26 cellular contexts compared by ENCODE assay signal in the genomic region with DNA sequence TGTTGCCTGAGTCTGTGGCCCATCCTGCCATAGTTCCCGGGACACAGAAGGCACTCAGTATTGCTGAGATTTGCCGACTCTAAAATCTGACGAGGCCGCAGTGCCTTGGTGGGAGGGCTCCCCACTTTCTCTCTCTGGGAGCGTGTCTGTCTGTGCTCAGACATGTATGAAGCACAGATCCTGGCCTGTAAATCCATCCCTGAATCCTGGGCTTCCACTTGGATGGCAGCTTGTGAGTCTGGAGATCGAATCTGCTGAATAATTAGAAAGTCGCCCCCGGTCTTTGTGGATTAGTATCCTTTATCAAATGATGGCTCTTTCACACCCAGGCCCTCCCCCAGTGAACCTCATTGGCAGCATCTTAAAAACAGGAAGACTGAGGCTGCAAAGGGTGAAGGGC. TPM values are rescaled to one million over a fixed set of nuclear protein-coding genes. Genes with fewer than 3 reads are reported as not detected.
DNase-seq lines count a peak whose midpoint lies in the region; ATAC-seq and TF ChIP-seq lines count a peak whose summit lies in the region.
"Had no signal": no experiment of that assay in that cellular context is flagged by ENCODE, and none has a peak within 500 bp of the region (broad histone marks: within the 10 kb centered on the region; RNA-seq: fewer than 3 reads in every experiment).

No MANE protein-coding gene starts in this region.

- H3K27ac ChIP-seq in Peyer's patch (peak overlapping the region in 3 of 4 donors; percentile 8 to 62 (median 60)), neural progenitor cell (no peak overlapping the region), endodermal cell (ENCODE audit: low read depth, low read length) (no peak overlapping the region)
- H3K27ac ChIP-seq: C4-2B, hepatocyte, neutrophil, PC-9, prostate gland, testis, vagina had no signal

- H3K4me1 ChIP-seq in Peyer's patch (no peaks in the 10 kb centered on the region), neural progenitor cell (no peaks in the 10 kb centered on the region), endodermal cell (ENCODE audit: control insufficient read depth, insufficient read depth, low read length) (no peaks in the 10 kb centered on the region)
- H3K4me1 ChIP-seq: prostate gland, vagina had no signal

- H3K36me3 Mint-ChIP-seq in activated T-cell treated with anti-CD3 and anti-CD28 coated beads, Interleukin-2, amount 50 U/mL, for 4 hours (ENCODE audit: insufficient read depth): peaks cover 29% of the 10 kb centered on the region
- peaks cover 65% of the 10 kb centered on the region for H3K36me3 Mint-ChIP-seq in activated naive CD8-positive, alpha-beta T cell treated with anti-CD3 and anti-CD28 coated beads for 36 hours
- H3K36me3 Mint-ChIP-seq in neural progenitor cell (no peaks in the 10 kb centered on the region), endodermal cell (ENCODE audit: low read depth) (no peaks in the 10 kb centered on the region)

- H3K4me3 Mint-ChIP-seq in activated T-cell treated with anti-CD3 and anti-CD28 coated beads, Interleukin-2, amount 50 U/mL, for 4 hours: peak overlapping the region; percentile 53
- H3K4me3 Mint-ChIP-seq in activated naive CD8-positive, alpha-beta T cell treated with anti-CD3 and anti-CD28 coated beads for 36 hours: peak overlapping the region; percentile 26
- H3K4me3 Mint-ChIP-seq in neural progenitor cell (no peak overlapping the region), endodermal cell (no peak overlapping the region)
- H3K4me3 Mint-ChIP-seq: H9 had no signal

- H3K4me3 ChIP-seq in Peyer's patch (no peak overlapping the region), neural progenitor cell (no peak overlapping the region), endodermal cell (ENCODE audit: low read length) (no peak overlapping the region)
- H3K4me3 ChIP-seq: hepatocyte, MG63, PC-9, prostate gland, testis, vagina had no signal

- peaks cover 4% of the 10 kb centered on the region for H3F3A ChIP-seq in neural progenitor cell (ENCODE audit: low read depth)

- 94 to 97% methylated on average over 7 to 8 of the region's 8 CpGs for WGBS in endodermal cell (ENCODE audit: insufficient coverage in 1 of 2, insufficient read length in 1 of 2), 2 experiments

- TF ChIP-seq CTCF in Peyer's patch (IDR thresholded peaks at IDR 0.05) (no peak), neural progenitor cell (IDR thresholded peaks at IDR 0.05) (no peak), endodermal cell (conservative IDR thresholded peaks at IDR 0.05) (no peak)

- H3K36me3 ChIP-seq in Peyer's patch: no peaks in the 10 kb centered on the region
- H3K36me3 ChIP-seq in neural progenitor cell: no peaks in the 10 kb centered on the region
- no peaks in the 10 kb centered on the region for H3K36me3 ChIP-seq in endodermal cell (ENCODE audit: control insufficient read depth, insufficient read depth, low read length)
- H3K36me3 ChIP-seq: MG63, neutrophil, prostate gland, vagina had no signal

- no peaks in the 10 kb centered on the region for H4K20me1 ChIP-seq in neural progenitor cell (ENCODE audit: low read depth)

- ATAC-seq in activated T-cell treated with anti-CD3 and anti-CD28 coated beads, Interleukin-2, amount 50 U/mL, for 4 hours: no peak
- ATAC-seq in GM21515 (IDR thresholded peaks at IDR 0.05; ENCODE audit: unreplicated experiment) (no peak), HG03135 (IDR thresholded peaks at IDR 0.05; ENCODE audit: unreplicated experiment) (no peak)
- ATAC-seq: left ventricle myocardium superior had no signal

- no peaks in the 10 kb centered on the region for H3K9me3 Mint-ChIP-seq in activated T-cell treated with anti-CD3 and anti-CD28 coated beads, Interleukin-2, amount 50 U/mL, for 4 hours
- H3K9me3 Mint-ChIP-seq in activated naive CD8-positive, alpha-beta T cell treated with anti-CD3 and anti-CD28 coated beads for 36 hours: peaks cover 3% of the 10 kb centered on the region
- H3K9me3 Mint-ChIP-seq in neural progenitor cell (no peaks in the 10 kb centered on the region), endodermal cell (no peaks in the 10 kb centered on the region)
- H3K9me3 Mint-ChIP-seq: H9 had no signal

- no peak for DNase-seq in activated T-cell treated with anti-CD3 and anti-CD28 coated beads, Interleukin-2, amount 50 U/mL, for 4 hours
- DNase-seq in activated T-cell treated with anti-CD3 and anti-CD28 coated beads for 4 hours (no peak), Peyer's patch (peak in 1 of 3 donors; percentile 45), neural progenitor cell (ENCODE audit: low spot score) (no peak), endodermal cell (no peak)
- DNase-seq in activated naive CD8-positive, alpha-beta T cell treated with anti-CD3 and anti-CD28 coated beads for 36 hours: no peak
- DNase-seq: activated gamma-delta T cell, GDM1, H9, left ventricle myocardium superior, MG63, NCI-H1436 treated with DMSO at 0.1 percent for 48 hours, NCI-H510A treated with DMSO at 0.1 percent for 48 hours, PC-9, SHP77 treated with DMSO at 0.1 percent for 48 hours, SW 1271, testis had no signal

- H3K4me2 ChIP-seq in neural progenitor cell: no peak overlapping the region
- H3K4me2 ChIP-seq: hepatocyte had no signal

- no peak overlapping the region for H3K9ac ChIP-seq in neural progenitor cell
- no peak overlapping the region for H3K9ac ChIP-seq in endodermal cell (ENCODE audit: extremely low read depth, low read length, poor library complexity, severe bottlenecking)

- H3K27ac Mint-ChIP-seq in activated naive CD8-positive, alpha-beta T cell treated with anti-CD3 and anti-CD28 coated beads for 36 hours: peak overlapping the region; percentile 99
- peak overlapping the region; percentile 24 for H3K27ac Mint-ChIP-seq in neural progenitor cell
- no peak overlapping the region for H3K27ac Mint-ChIP-seq in endodermal cell

- peaks cover 62% of the 10 kb centered on the region for H3K4me1 Mint-ChIP-seq in activated T-cell treated with anti-CD3 and anti-CD28 coated beads, Interleukin-2, amount 50 U/mL, for 4 hours (ENCODE audit: low read depth)
- peaks cover 62% of the 10 kb centered on the region for H3K4me1 Mint-ChIP-seq in activated naive CD8-positive, alpha-beta T cell treated with anti-CD3 and anti-CD28 coated beads for 36 hours
- H3K4me1 Mint-ChIP-seq in neural progenitor cell (peaks cover 19% of the 10 kb centered on the region), endodermal cell (no peaks in the 10 kb centered on the region)

- H3K27me3 ChIP-seq in Peyer's patch (no peaks in the 10 kb centered on the region), neural progenitor cell (no peaks in the 10 kb centered on the region), endodermal cell (ENCODE audit: control insufficient read depth, insufficient read depth, low read length, poor library complexity, severe bottlenecking) (no peaks in the 10 kb centered on the region)
- H3K27me3 ChIP-seq: hepatocyte, MG63, neutrophil, testis, vagina had no signal

- no peaks in the 10 kb centered on the region for H3K9me3 ChIP-seq in Peyer's patch
- no peaks in the 10 kb centered on the region for H3K9me3 ChIP-seq in neural progenitor cell (ENCODE audit: low read depth)
- no peaks in the 10 kb centered on the region for H3K9me3 ChIP-seq in endodermal cell (ENCODE audit: control insufficient read depth, low read length)
- H3K9me3 ChIP-seq: MG63, neutrophil, prostate gland, testis, vagina had no signal

- no peaks in the 10 kb centered on the region for H3K27me3 Mint-ChIP-seq in activated T-cell treated with anti-CD3 and anti-CD28 coated beads, Interleukin-2, amount 50 U/mL, for 4 hours (ENCODE audit: low read depth)
- no peaks in the 10 kb centered on the region for H3K27me3 Mint-ChIP-seq in activated naive CD8-positive, alpha-beta T cell treated with anti-CD3 and anti-CD28 coated beads for 36 hours
- peaks cover 4% of the 10 kb centered on the region for H3K27me3 Mint-ChIP-seq in neural progenitor cell (ENCODE audit: insufficient read depth, low read depth)
- H3K27me3 Mint-ChIP-seq in endodermal cell (ENCODE audit: insufficient read depth): no peaks in the 10 kb centered on the region

- H3K79me2 ChIP-seq in neural progenitor cell (ENCODE audit: low read depth): no peaks in the 10 kb centered on the region
- H3K79me2 ChIP-seq: hepatocyte had no signal

- H2AFZ ChIP-seq in neural progenitor cell (replicated peaks): no peak overlapping the region
- H2AFZ ChIP-seq: hepatocyte, PC-9 had no signal

- no peak for TF ChIP-seq POLR2A in Peyer's patch (IDR thresholded peaks at IDR 0.05)

RNA-seq across cellular contexts. Expression of gene UBASH3A, which starts 10.4 kb away (rescaled TPM):
- 10 to 100 TPM in 2 of 3 donors, 1 to 10 TPM in 1; 8.8 to 13.7 (median 11.3) TPM for total RNA-seq in activated T-cell treated with anti-CD3 and anti-CD28 coated beads, Interleukin-2, amount 50 U/mL, for 4 hours
- 10 to 100 TPM in 1 of 4 donors, 1 to 10 TPM in 3; 3.9 to 14.0 (median 5.3) TPM for total RNA-seq in Peyer's patch
- total RNA-seq in activated naive CD8-positive, alpha-beta T cell treated with anti-CD3 and anti-CD28 coated beads for 36 hours: 10 to 100 TPM; 38.9 to 41.1 TPM
- total RNA-seq in neural progenitor cell (ENCODE audit: low replicate concordance): not detected in 2 replicates
- not detected for total RNA-seq in endodermal cell
- not detected for polyA plus RNA-seq in endodermal cell (2013, experiment 1 of 2)
- polyA plus RNA-seq in endodermal cell (2013, experiment 2 of 2): not detected
- total RNA-seq: cerebellum, frontal cortex, H9, hepatocyte, left ventricle myocardium superior, PC-9 had no signal
- polyA plus RNA-seq: hepatocyte had no signal

RNA-seq across cellular contexts. Expression of gene TMPRSS3, which starts 18.2 kb away (rescaled TPM):
- 1 to 10 TPM; 2.0 to 2.6 (median 2.1) TPM for total RNA-seq in activated T-cell treated with anti-CD3 and anti-CD28 coated beads, Interleukin-2, amount 50 U/mL, for 4 hours
- total RNA-seq in Peyer's patch (1 to 10 TPM in 1 of 4 donors, under 1 TPM in 1, not detected in 2; 0.54 to 2.5 TPM), neural progenitor cell (ENCODE audit: low replicate concordance) (not detected in 2 replicates), endodermal cell (not detected)
- 10 to 100 TPM; 49.1 to 50.7 TPM for total RNA-seq in activated naive CD8-positive, alpha-beta T cell treated with anti-CD3 and anti-CD28 coated beads for 36 hours
- not detected for polyA plus RNA-seq in endodermal cell (2013, experiment 1 of 2)
- polyA plus RNA-seq in endodermal cell (2013, experiment 2 of 2): not detected
- total RNA-seq: frontal cortex, left ventricle myocardium superior had no signal

RNA-seq across cellular contexts. Expression of gene TFF1, which starts 47.7 kb away (rescaled TPM):
- under 1 TPM in 1 of 3 donors, not detected in 2; 0.82 TPM for total RNA-seq in activated T-cell treated with anti-CD3 and anti-CD28 coated beads, Interleukin-2, amount 50 U/mL, for 4 hours
- total RNA-seq in Peyer's patch: 100 to 1,000 TPM in 2 of 4 donors, 10 to 100 TPM in 1, not detected in 1; 32.4 to 136 (median 103) TPM
- total RNA-seq in activated naive CD8-positive, alpha-beta T cell treated with anti-CD3 and anti-CD28 coated beads for 36 hours: not detected
- total RNA-seq in neural progenitor cell (ENCODE audit: low replicate concordance): not detected in 2 replicates
- total RNA-seq in endodermal cell: 1 to 10 TPM; 1.6 to 3.7 TPM
- 1.5 TPM for polyA plus RNA-seq in endodermal cell (2013, experiment 1 of 2)
- polyA plus RNA-seq in endodermal cell (2013, experiment 2 of 2): 3.2 TPM
- total RNA-seq: cerebellum, frontal cortex, H9, left ventricle myocardium superior, testis, vagina had no signal

Comparison
In these comparisons a context has a peak if more than half of its experiments do, and no peak if none do; other contexts are left out.
1. H3K4me3 Mint-ChIP-seq: peak in activated T-cell treated with anti-CD3 and anti-CD28 coated beads, Interleukin-2, amount 50 U/mL, for 4 hours (single experiment) and activated naive CD8-positive, alpha-beta T cell treated with anti-CD3 and anti-CD28 coated beads for 36 hours (single experiment); none in neural progenitor cell (single experiment) and endodermal cell (single experiment).
2. H3K27ac ChIP-seq: peak in Peyer's patch (3 of 4); none in neural progenitor cell (single experiment) and endodermal cell (single experiment).
3. RNA of gene TMPRSS3, which starts 18.2 kb away (total RNA-seq): 49.1 to 50.7 TPM in activated naive CD8-positive, alpha-beta T cell treated with anti-CD3 and anti-CD28 coated beads for 36 hours; 2.0 to 2.6 TPM in activated T-cell treated with anti-CD3 and anti-CD28 coated beads, Interleukin-2, amount 50 U/mL, for 4 hours, 0.54 to 2.5 TPM in Peyer's patch, not detected in neural progenitor cell and not detected in endodermal cell; every median in the first group is over 10 times any median in the second.